16 cellular contexts compared by ENCODE assay signal in genomic region chr11:60305906-60306619, GRCh38. TPM values are rescaled to one million over a fixed set of nuclear protein-coding genes. Genes with fewer than 3 reads are reported as not detected.
DNase-seq lines count a peak whose midpoint lies in the region; ATAC-seq and TF ChIP-seq lines count a peak whose summit lies in the region.
"Had no signal": no experiment of that assay in that cellular context is flagged by ENCODE, and none has a peak within 500 bp of the region (broad histone marks: within the 10 kb centered on the region; RNA-seq: fewer than 3 reads in every experiment).

No MANE protein-coding gene starts in this region.

- no peak overlapping the region for H3K4me3 ChIP-seq in choroid plexus epithelial cell (ENCODE audit: low read depth, low read length)
- H3K4me3 ChIP-seq: uterus had no signal

- no peak for ATAC-seq in activated T-cell treated with anti-CD3 and anti-CD28 coated beads, Interleukin-2, amount 50 U/mL, for 4 hours
- ATAC-seq: left cardiac atrium had no signal

- no peaks in the 10 kb centered on the region for H3K36me3 Mint-ChIP-seq in activated T-cell treated with anti-CD3 and anti-CD28 coated beads, Interleukin-2, amount 50 U/mL, for 4 hours (ENCODE audit: insufficient read depth)

- peak; percentile 7 for DNase-seq in EH (ENCODE audit: low read depth)
- peak; percentile 88 for DNase-seq in M059J (ENCODE audit: low read depth)
- DNase-seq in choroid plexus epithelial cell (ENCODE audit: low read depth): peak; percentile 14
- peak; percentile 44 for DNase-seq in myocyte (ENCODE audit: low read depth)
- no peak for DNase-seq in activated T-cell treated with anti-CD3 and anti-CD28 coated beads, Interleukin-2, amount 50 U/mL, for 4 hours
- no peak for DNase-seq in NCI-H187 (lab: John Stamatoyannopoulos, UW)
- DNase-seq in superior temporal gyrus (ENCODE audit: extremely low spot score): no peak
- DNase-seq in NCI-H128 (lab: John Stamatoyannopoulos, UW; ENCODE audit: unreplicated experiment): no peak
- DNase-seq: COR-L47; left cardiac atrium; NCI-H187 treated with DMSO at 0.1 percent for 48 hours; NCI-H524; stimulated activated naive CD4-positive, alpha-beta T cell treated with Interleukin-2 at 50 U/mL for 16 hours; uterus had no signal

- no peaks in the 10 kb centered on the region for H3K4me1 Mint-ChIP-seq in activated T-cell treated with anti-CD3 and anti-CD28 coated beads, Interleukin-2, amount 50 U/mL, for 4 hours (ENCODE audit: low read depth)

- TF ChIP-seq CTCF in choroid plexus epithelial cell (conservative IDR thresholded peaks at IDR 0.05; ENCODE audit: low read depth, low read length): no peak

- no peak overlapping the region for H3K4me3 Mint-ChIP-seq in activated T-cell treated with anti-CD3 and anti-CD28 coated beads, Interleukin-2, amount 50 U/mL, for 4 hours

- no peaks in the 10 kb centered on the region for H3K9me3 Mint-ChIP-seq in activated T-cell treated with anti-CD3 and anti-CD28 coated beads, Interleukin-2, amount 50 U/mL, for 4 hours

- peaks cover 18% of the 10 kb centered on the region for H3K27me3 Mint-ChIP-seq in activated T-cell treated with anti-CD3 and anti-CD28 coated beads, Interleukin-2, amount 50 U/mL, for 4 hours (ENCODE audit: low read depth)

RNA-seq across cellular contexts. Expression of gene MS4A6E, which starts 21.0 kb away (rescaled TPM):
- total RNA-seq in M059J (2014; rRNA removed; shearing (Covaris generic)): 25.8 and 38.5 TPM in 2 replicates
- total RNA-seq in myocyte: not detected in 2 replicates
- not detected for polyA plus RNA-seq in myocyte (2012)
- total RNA-seq in activated T-cell treated with anti-CD3 and anti-CD28 coated beads, Interleukin-2, amount 50 U/mL, for 4 hours: not detected
- total RNA-seq: OCI-LY7, uterus had no signal
- polyA plus RNA-seq: esophagus had no signal

RNA-seq across cellular contexts. Expression of gene MS4A4A, which starts 25.6 kb away (rescaled TPM):
- total RNA-seq in M059J (2014; rRNA removed; shearing (Covaris generic)): 33.0 and 50.9 TPM in 2 replicates
- not detected in 2 replicates for total RNA-seq in myocyte
- polyA plus RNA-seq in myocyte (2012): not detected
- total RNA-seq in activated T-cell treated with anti-CD3 and anti-CD28 coated beads, Interleukin-2, amount 50 U/mL, for 4 hours: not detected
- total RNA-seq: OCI-LY7 had no signal

Comparison
In these comparisons a context has a peak if more than half of its experiments do, and no peak if none do; other contexts are left out.
1. DNase-seq: peak in EH (single experiment), M059J (single experiment), choroid plexus epithelial cell (single experiment) and myocyte (single experiment); none in activated T-cell treated with anti-CD3 and anti-CD28 coated beads, Interleukin-2, amount 50 U/mL, for 4 hours (single experiment), NCI-H187 (0 of 2), superior temporal gyrus (single experiment) and NCI-H128 (single experiment).
2. RNA of gene MS4A6E, which starts 21.0 kb away (total RNA-seq): 25.8 to 38.5 TPM in M059J; not detected in myocyte and not detected in activated T-cell treated with anti-CD3 and anti-CD28 coated beads, Interleukin-2, amount 50 U/mL, for 4 hours; every median in the first group is over 10 times any median in the second.
3. RNA of gene MS4A4A, which starts 25.6 kb away (total RNA-seq): 33.0 to 50.9 TPM in M059J; not detected in activated T-cell treated with anti-CD3 and anti-CD28 coated beads, Interleukin-2, amount 50 U/mL, for 4 hours and not detected in myocyte; every median in the first group is over 10 times any median in the second.